Comparison of ENCODE assay signal across 24 cellular contexts in the genomic region with DNA sequence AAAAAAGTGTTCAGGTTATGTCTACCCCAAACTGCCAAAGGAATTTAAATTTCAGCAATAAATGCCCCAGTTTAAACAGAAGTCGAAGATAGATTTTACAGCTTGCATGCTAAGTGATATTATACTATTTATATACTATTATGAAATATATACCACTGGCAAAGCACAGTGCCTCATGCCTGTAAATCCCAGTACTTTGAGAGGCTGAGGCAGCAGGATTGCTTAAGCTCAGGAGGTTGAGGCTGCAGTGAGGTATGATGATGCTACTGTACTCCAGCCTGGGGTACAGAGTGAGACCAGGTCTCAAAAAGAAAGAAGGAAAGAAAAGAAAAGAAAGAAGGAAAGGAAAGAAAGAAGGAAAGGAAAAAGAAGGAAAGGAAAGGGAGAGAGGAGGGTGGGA.
"Had no signal": no experiment of that assay in that cellular context is flagged by ENCODE, and none has a peak within 500 bp of the region (broad histone marks: within the 10 kb centered on the region; RNA-seq: fewer than 3 reads in every experiment).

No MANE protein-coding gene starts in this region.

- H3K4me3 Mint-ChIP-seq: activated CD8-positive, alpha-beta T cell treated with anti-CD3 and anti-CD28 coated beads for 36 hours; activated naive CD8-positive, alpha-beta T cell treated with anti-CD3 and anti-CD28 coated beads, Interleukin-2, amount 10 ng/mL, durations not matched to agents 7 days and 5 days had no signal

- H3K9me3 ChIP-seq: ascending aorta, body of pancreas, Peyer's patch, SJCRH30, SK-N-SH had no signal

- H3K36me3 ChIP-seq: ascending aorta, Peyer's patch, SJCRH30 had no signal

- H3K27me3 ChIP-seq: ascending aorta, body of pancreas, Peyer's patch, SJCRH30 had no signal

- ATAC-seq: activated CD4-positive, CD25-positive, alpha-beta regulatory T cell treated with anti-CD3 and anti-CD28 coated beads, Interleukin-2, amount 50 U/mL, for 24 hours; activated CD8-positive, alpha-beta T cell treated with anti-CD3 and anti-CD28 coated beads for 36 hours; body of pancreas had no signal

- H3K4me3 ChIP-seq: ascending aorta, body of pancreas, Peyer's patch, SJCRH30 had no signal

- DNase-seq: activated CD4-positive, alpha-beta T cell treated with anti-CD3 and anti-CD28 coated beads for 4 hours; activated CD8-positive, alpha-beta memory T cell treated with anti-CD3 and anti-CD28 coated beads, Interleukin-2, amount 50 U/mL, for 4 hours; activated CD8-positive, alpha-beta T cell treated with anti-CD3 and anti-CD28 coated beads for 36 hours; activated naive CD4-positive, alpha-beta T cell treated with anti-CD3 and anti-CD28 coated beads, Interleukin-2, amount 50 U/mL, for 16 hours; activated naive CD8-positive, alpha-beta T cell treated with anti-CD3 and anti-CD28 coated beads, Interleukin-2, amount 10 ng/mL, durations not matched to agents 7 days and 5 days; activated T-cell treated with anti-CD3 and anti-CD28 coated beads, Interleukin-2, amount 50 U/mL, for 1 hour; amniotic stem cell; body of pancreas; central memory CD4-positive, alpha-beta T cell; Kasumi-1; NCI-H1105 treated with DMSO at 0.1 percent for 48 hours; NCI-H1436 treated with DMSO at 0.1 percent for 48 hours; NCI-H187; NCI-H2081; NCI-H510A treated with DMSO at 0.1 percent for 48 hours; NCI-H69; NK-92 treated with Interleukin-12 subunit alpha and Interleukin-12 subunit beta, amount 100 ng/mL, for 24 hours; Peyer's patch; SJCRH30; SK-N-SH; T-helper 1 cell had no signal

- H3K36me3 Mint-ChIP-seq: activated naive CD8-positive, alpha-beta T cell treated with anti-CD3 and anti-CD28 coated beads, Interleukin-2, amount 10 ng/mL, durations not matched to agents 7 days and 5 days had no signal

- H3K27ac Mint-ChIP-seq: activated CD8-positive, alpha-beta T cell treated with anti-CD3 and anti-CD28 coated beads for 36 hours; activated naive CD8-positive, alpha-beta T cell treated with anti-CD3 and anti-CD28 coated beads, Interleukin-2, amount 10 ng/mL, durations not matched to agents 7 days and 5 days had no signal

- H3K4me1 ChIP-seq: ascending aorta, body of pancreas, Peyer's patch, SJCRH30 had no signal

- H3K9me3 Mint-ChIP-seq: activated CD8-positive, alpha-beta T cell treated with anti-CD3 and anti-CD28 coated beads for 36 hours; activated naive CD8-positive, alpha-beta T cell treated with anti-CD3 and anti-CD28 coated beads, Interleukin-2, amount 10 ng/mL, durations not matched to agents 7 days and 5 days had no signal

- H3K27ac ChIP-seq: ascending aorta, body of pancreas, RWPE1, SJCRH30 had no signal

- H3K9ac ChIP-seq: SK-N-SH had no signal

- H3K4me1 Mint-ChIP-seq: activated naive CD8-positive, alpha-beta T cell treated with anti-CD3 and anti-CD28 coated beads, Interleukin-2, amount 10 ng/mL, durations not matched to agents 7 days and 5 days had no signal

- H3K4me2 ChIP-seq: SK-N-SH had no signal
